Comparison of ENCODE assay signal across 9 cellular contexts in genomic region chr17:19370493-19370960, GRCh38. TPM values are rescaled to one million over a fixed set of nuclear protein-coding genes. Genes with fewer than 3 reads are reported as not detected.
A peak's percentile ranks its signal among the peaks of the same experiment; 100 is the strongest.
DNase-seq lines count a peak whose midpoint lies in the region; ATAC-seq, FAIRE-seq and TF ChIP-seq lines count a peak whose summit lies in the region.
"Had no signal": no experiment of that assay in that cellular context is flagged by ENCODE, and none has a peak within 500 bp of the region (broad histone marks: within the 10 kb centered on the region; RNA-seq: fewer than 3 reads in every experiment).

No MANE protein-coding gene starts in this region.

- ATAC-seq in GM18907 (IDR thresholded peaks at IDR 0.05; ENCODE audit: unreplicated experiment), result peak; percentile 60
- ATAC-seq in HG03108 (IDR thresholded peaks at IDR 0.05; ENCODE audit: unreplicated experiment), result peak; percentile 73
- peak; percentile 66 for ATAC-seq in activated CD8-positive, alpha-beta T cell treated with anti-CD3 and anti-CD28 coated beads for 36 hours
- peak; percentile 24 to 54 (median 52) for ATAC-seq in natural killer cell
- ATAC-seq in GM18502 (IDR thresholded peaks at IDR 0.05; ENCODE audit: poor library complexity, unreplicated experiment), result no peak

- POLR2A ChIA-PET in activated CD8-positive, alpha-beta T cell treated with anti-CD3 and anti-CD28 coated beads for 36 hours (lab: Charles Lee), result interaction anchor here (1.5 kb wide), 1 partner anchor 76 kb away, joined by 4 read pairs; no protein-coding TSS in a partner anchor

- H3K4me3 Mint-ChIP-seq in activated CD8-positive, alpha-beta T cell treated with anti-CD3 and anti-CD28 coated beads for 36 hours, result no peak overlapping the region
- peak overlapping the region; percentile 91 for H3K4me3 Mint-ChIP-seq in natural killer cell

- no peak for TF ChIP-seq CTCF in activated CD8-positive, alpha-beta T cell treated with anti-CD3 and anti-CD28 coated beads for 36 hours (IDR thresholded peaks at IDR 0.05)
- TF ChIP-seq CTCF in natural killer cell (IDR thresholded peaks at IDR 0.05), result no peak

- FAIRE-seq in urothelium cell line (lab: Jason Lieb, UNC), result no peak

- no peaks in the 10 kb centered on the region for H3K36me3 Mint-ChIP-seq in activated CD8-positive, alpha-beta T cell treated with anti-CD3 and anti-CD28 coated beads for 36 hours (ENCODE audit: low read depth)
- H3K36me3 Mint-ChIP-seq in natural killer cell, result no peaks in the 10 kb centered on the region

- peaks cover 30% of the 10 kb centered on the region for H3K4me1 Mint-ChIP-seq in activated CD8-positive, alpha-beta T cell treated with anti-CD3 and anti-CD28 coated beads for 36 hours (ENCODE audit: low read depth)
- H3K4me1 Mint-ChIP-seq in natural killer cell, result peaks cover 57 to 72% of the 10 kb centered on the region in 2 donors

- intact Hi-C loops in activated CD8-positive, alpha-beta T cell treated with anti-CD3 and anti-CD28 coated beads for 36 hours (cut with micrococcal nuclease), result no loop called here
- intact Hi-C loops in natural killer cell (cut with micrococcal nuclease), result loop anchor here (5.0 kb wide), 1 partner anchor 137 kb away; no protein-coding TSS in a partner anchor

- CTCF ChIA-PET in activated CD8-positive, alpha-beta T cell treated with anti-CD3 and anti-CD28 coated beads for 36 hours (lab: Charles Lee), result interaction anchor here (1.8 kb wide), 1 partner anchor 77 kb away, joined by 4 read pairs; no protein-coding TSS in a partner anchor

- DNase-seq in activated CD8-positive, alpha-beta T cell treated with anti-CD3 and anti-CD28 coated beads for 36 hours, result peak; percentile 46
- DNase-seq in natural killer cell, result no peak
- DNase-seq in effector CD4-positive, alpha-beta T cell, result no peak
- DNase-seq in urothelium cell line (ENCODE audit: low spot score), result no peak
- no peak for DNase-seq in NAMALWA (ENCODE audit: low spot score)
- DNase-seq: NCI-H2171 treated with DMSO at 0.1 percent for 48 hours had no signal

- no peaks in the 10 kb centered on the region for H3K9me3 Mint-ChIP-seq in activated CD8-positive, alpha-beta T cell treated with anti-CD3 and anti-CD28 coated beads for 36 hours
- no peaks in the 10 kb centered on the region for H3K9me3 Mint-ChIP-seq in natural killer cell

- no peak overlapping the region for H3K27ac Mint-ChIP-seq in activated CD8-positive, alpha-beta T cell treated with anti-CD3 and anti-CD28 coated beads for 36 hours
- peak overlapping the region; percentile 91 to 95 for H3K27ac Mint-ChIP-seq in natural killer cell

- H3K27me3 Mint-ChIP-seq in activated CD8-positive, alpha-beta T cell treated with anti-CD3 and anti-CD28 coated beads for 36 hours, result no peaks in the 10 kb centered on the region
- H3K27me3 Mint-ChIP-seq in natural killer cell (ENCODE audit: low read depth in 2 of 2), result no peaks in the 10 kb centered on the region

RNA-seq across cellular contexts. Expression of gene MAPK7, which starts 7.8 kb away (rescaled TPM):
- total RNA-seq in activated CD8-positive, alpha-beta T cell treated with anti-CD3 and anti-CD28 coated beads for 36 hours, result 10 to 100 TPM; 25.1 to 27.1 TPM
- 10 to 100 TPM; 39.2 to 63.5 (median 54.1) TPM for total RNA-seq in natural killer cell

RNA-seq across cellular contexts. Expression of gene B9D1, which starts 8.0 kb away (rescaled TPM):
- 1 to 10 TPM; 7.2 to 9.4 TPM for total RNA-seq in activated CD8-positive, alpha-beta T cell treated with anti-CD3 and anti-CD28 coated beads for 36 hours
- total RNA-seq in natural killer cell, result 1 to 10 TPM; 3.1 to 7.5 (median 3.7) TPM

RNA-seq across cellular contexts. Expression of gene MFAP4, which starts 16.5 kb away (rescaled TPM):
- under 1 TPM; 0.47 to 0.70 TPM for total RNA-seq in activated CD8-positive, alpha-beta T cell treated with anti-CD3 and anti-CD28 coated beads for 36 hours
- total RNA-seq in natural killer cell, result not detected

RNA-seq across cellular contexts. Expression of gene RNF112, which starts 40.5 kb away (rescaled TPM):
- total RNA-seq in activated CD8-positive, alpha-beta T cell treated with anti-CD3 and anti-CD28 coated beads for 36 hours, result under 1 TPM; 0.34 to 0.63 TPM
- total RNA-seq in natural killer cell, result 1 to 10 TPM; 1.0 to 5.1 (median 5.0) TPM
